ENCODE assay signal across 12 cellular contexts in genomic region chr16:4513086-4513860, GRCh38. TPM values are rescaled to one million over a fixed set of nuclear protein-coding genes. Genes with fewer than 3 reads are reported as not detected.
DNase-seq lines count a peak whose midpoint lies in the region; ATAC-seq and TF ChIP-seq lines count a peak whose summit lies in the region.
"Had no signal": no experiment of that assay in that cellular context is flagged by ENCODE, and none has a peak within 500 bp of the region (broad histone marks: within the 10 kb centered on the region; RNA-seq: fewer than 3 reads in every experiment).

No MANE protein-coding gene starts in this region.

- H3K4me1 Mint-ChIP-seq in Caco-2 (ENCODE audit: low read depth, unreplicated experiment), result no peaks in the 10 kb centered on the region
- peaks cover 41 to 64% (median 52%) of the 10 kb centered on the region in 3 donors for H3K4me1 Mint-ChIP-seq in T-cell

- no peak for DNase-seq in Caco-2
- DNase-seq in T-cell, result no peak
- no peak for DNase-seq in esophagus squamous epithelium (lab: John Stamatoyannopoulos, UW)
- DNase-seq in NCI-H2081 treated with DMSO at 0.1 percent for 48 hours (lab: John Stamatoyannopoulos, UW), result no peak
- no peak for DNase-seq in cortex of kidney (lab: John Stamatoyannopoulos, UW)
- DNase-seq in activated effector memory CD4-positive, alpha-beta T cell treated with anti-CD3 and anti-CD28 coated beads, Interleukin-2, amount 50 U/mL, for 16 hours, result no peak
- DNase-seq: left colon; PC-3; stimulated activated CD4-positive, alpha-beta T cell treated with anti-CD3 and anti-CD28 coated beads, Interleukin-2, amount 100 ng/mL, for 48 hours had no signal

- H3K36me3 Mint-ChIP-seq in Caco-2 (ENCODE audit: insufficient read depth, unreplicated experiment), result peaks cover 43% of the 10 kb centered on the region
- peaks cover 35% of the 10 kb centered on the region for H3K36me3 Mint-ChIP-seq in T-cell

- no peak overlapping the region for H3K4me3 Mint-ChIP-seq in Caco-2 (ENCODE audit: unreplicated experiment)
- peak overlapping the region in 1 of 3 donors; percentile 53 for H3K4me3 Mint-ChIP-seq in T-cell

- no peak for TF ChIP-seq POLR2A in esophagus squamous epithelium (IDR thresholded peaks at IDR 0.05)

- H3K27ac Mint-ChIP-seq in Caco-2 (ENCODE audit: unreplicated experiment), result peak overlapping the region; percentile 45
- H3K27ac Mint-ChIP-seq in T-cell, result peak overlapping the region; percentile 89 to 96

- H3K27me3 ChIP-seq in Caco-2 (replicated peaks; ENCODE audit: control insufficient read depth, insufficient read depth, low read length) (no peaks in the 10 kb centered on the region), esophagus squamous epithelium (no peaks in the 10 kb centered on the region)

- no peak for ATAC-seq in T-cell (replicated peaks in 1 of 4)
- ATAC-seq: left colon, PC-3 had no signal

- no peaks in the 10 kb centered on the region for H3K27me3 Mint-ChIP-seq in Caco-2 (ENCODE audit: insufficient read depth, unreplicated experiment)
- no peaks in the 10 kb centered on the region for H3K27me3 Mint-ChIP-seq in T-cell

- intact Hi-C loops in Caco-2 (cut with micrococcal nuclease; ENCODE audit: unreplicated experiment) (no loop called here), esophagus squamous epithelium (cut with DNase I) (loop anchor here (5.0 kb wide), 1 partner anchor 34 kb away; no protein-coding TSS in a partner anchor)

- POLR2A ChIA-PET in Caco-2 (lab: Charles Lee) (no interaction called here), T-cell (lab: Charles Lee) (no interaction called here)

- no TSS peak for BruUV-seq in Caco-2 (replicated peaks; lab: Mats Ljungman, UMichigan)

- H3K27ac ChIP-seq in esophagus squamous epithelium, result peak overlapping the region in 3 of 4 donors; percentile 17 to 84 (median 69)
- H3K27ac ChIP-seq in skin epidermis, result peak overlapping the region in 13 of 21 experiments; percentile 5 to 90 (median 79)

- CTCF ChIA-PET in Caco-2 (lab: Charles Lee) (interaction anchor here (0.7 to 1.3 kb wide), 2 partner anchors 13 to 72 kb away, joined by 3 read pairs; no protein-coding TSS in a partner anchor), T-cell (lab: Charles Lee) (interaction anchor here in 1 of 2 donors (1.9 kb wide), 1 partner anchor 8 kb away, joined by 8 read pairs; no protein-coding TSS in a partner anchor)

- H3K4me1 ChIP-seq in Caco-2 (no peaks in the 10 kb centered on the region), esophagus squamous epithelium (peaks cover 11 to 67% (median 22%) of the 10 kb centered on the region in 3 donors)

- peaks cover 5% of the 10 kb centered on the region for H3K36me3 ChIP-seq in Caco-2 (ENCODE audit: control insufficient read depth, insufficient read depth, low read length)
- peaks cover 19 to 64% (median 24%) of the 10 kb centered on the region in 3 donors for H3K36me3 ChIP-seq in esophagus squamous epithelium

- H3K4me3 ChIP-seq in Caco-2 (ENCODE audit: low read depth, low read length) (no peak overlapping the region), esophagus squamous epithelium (no peak overlapping the region), skin epidermis (no peak overlapping the region)

- H3K9me3 Mint-ChIP-seq in Caco-2 (ENCODE audit: unreplicated experiment), result no peaks in the 10 kb centered on the region
- no peaks in the 10 kb centered on the region for H3K9me3 Mint-ChIP-seq in T-cell

- no peaks in the 10 kb centered on the region for H3K9me3 ChIP-seq in Caco-2
- no peaks in the 10 kb centered on the region for H3K9me3 ChIP-seq in esophagus squamous epithelium

- WGBS in esophagus squamous epithelium, 2 donors, result 80 to 100% methylated on average over 1 to 9 of the region's 19 CpGs

- TF ChIP-seq CTCF in Caco-2 (IDR thresholded peaks at IDR 0.05; ENCODE audit: insufficient read depth in 1 of 2, low read depth in 1 of 2, low read length in 1 of 2, severe bottlenecking in 1 of 2, unreplicated experiment in 1 of 2), result no peak
- no peak for TF ChIP-seq CTCF in esophagus squamous epithelium (IDR thresholded peaks at IDR 0.05)

RNA-seq across cellular contexts. Expression of gene CDIP1, which starts 25.3 kb away (rescaled TPM):
- total RNA-seq in Caco-2 (2022) (45.0 and 51.7 TPM in 2 replicates), T-cell (10 to 100 TPM; 28.6 to 31.3 (median 29.7) TPM), esophagus squamous epithelium (10 to 100 TPM; 10.2 to 26.5 (median 16.5) TPM)

RNA-seq across cellular contexts. Expression of gene HMOX2, which starts 37.1 kb away (rescaled TPM):
- total RNA-seq in Caco-2 (2022), result 35.7 and 36.7 TPM in 2 replicates
- total RNA-seq in T-cell, result 10 to 100 TPM; 49.1 to 74.4 (median 70.5) TPM
- total RNA-seq in esophagus squamous epithelium, result 10 to 100 TPM; 46.9 to 94.0 (median 75.0) TPM

RNA-seq across cellular contexts. Expression of gene NMRAL1, which starts 38.8 kb away (rescaled TPM):
- total RNA-seq in Caco-2 (2022) (68.3 and 71.1 TPM in 2 replicates), T-cell (10 to 100 TPM; 50.1 to 79.1 (median 62.1) TPM), esophagus squamous epithelium (10 to 100 TPM; 25.4 to 55.5 (median 34.9) TPM)

RNA-seq across cellular contexts. Expression of gene C16orf96, which starts 42.9 kb away (rescaled TPM):
- 0.11 and 0.19 TPM in 2 replicates for total RNA-seq in Caco-2 (2022)
- total RNA-seq in T-cell, result under 1 TPM; 0.30 to 0.66 (median 0.50) TPM
- total RNA-seq in esophagus squamous epithelium, result under 1 TPM in 3 of 4 donors, not detected in 1; 0.04 to 0.19 (median 0.06) TPM
- total RNA-seq: bronchial epithelial cell, NCI-H460, PC-3 had no signal
